ENCODE assay signal across 8 cellular contexts in genomic region chr5:143434261-143435206, GRCh38. TPM values are rescaled to one million over a fixed set of nuclear protein-coding genes. Genes with fewer than 3 reads are reported as not detected.
A peak's percentile ranks its signal among the peaks of the same experiment; 100 is the strongest.
DNase-seq lines count a peak whose midpoint lies in the region; ATAC-seq, FAIRE-seq and TF ChIP-seq lines count a peak whose summit lies in the region.

No MANE protein-coding gene starts in this region.

- no peaks in the 10 kb centered on the region for H3K4me1 ChIP-seq in prostate gland (replicated peaks)
- H3K4me1 ChIP-seq in BE2C, result no peaks in the 10 kb centered on the region

- DNase-seq in GM10266 (ENCODE audit: extremely low spot score) (peak; percentile 18), germinal center (ENCODE audit: low spot score) (peak; percentile 53), prostate gland (ENCODE audit: low spot score) (no peak), D721Med (ENCODE audit: insufficient read length, low spot score) (no peak), BE2C (no peak)
- peak; percentile 47 to 57 for DNase-seq in activated CD4-positive, alpha-beta T cell treated with anti-CD3 and anti-CD28 coated beads for 4 hours

- 33% methylated on average over 7 of the region's 7 CpGs for WGBS in prostate gland

- H3K9me3 Mint-ChIP-seq in stimulated activated memory B cell treated with anti-CD40 and anti-IgM and Interleukin-4, amounts not matched to agents 10 μg/mL and 1 μg/mL and 100 μg/mL, for 72 hours, result no peaks in the 10 kb centered on the region

- TF ChIP-seq POLR2A in prostate gland (IDR thresholded peaks at IDR 0.05), result no peak

- ATAC-seq in HG03103 (IDR thresholded peaks at IDR 0.05; ENCODE audit: low read depth, unreplicated experiment), result peak; percentile 34
- ATAC-seq in stimulated activated memory B cell treated with anti-CD40 and anti-IgM and Interleukin-4, amounts not matched to agents 10 μg/mL and 1 μg/mL and 100 μg/mL, for 72 hours, result peak; percentile 79

- H3K27me3 ChIP-seq in prostate gland (replicated peaks; ENCODE audit: insufficient read depth) (no peaks in the 10 kb centered on the region), BE2C (peaks cover 41% of the 10 kb centered on the region)

- no peaks in the 10 kb centered on the region for H3K36me3 Mint-ChIP-seq in stimulated activated memory B cell treated with anti-CD40 and anti-IgM and Interleukin-4, amounts not matched to agents 10 μg/mL and 1 μg/mL and 100 μg/mL, for 72 hours

- H3K36me3 ChIP-seq in prostate gland, result no peaks in the 10 kb centered on the region
- no peaks in the 10 kb centered on the region for H3K36me3 ChIP-seq in BE2C

- peaks cover 51% of the 10 kb centered on the region for H3K4me1 Mint-ChIP-seq in stimulated activated memory B cell treated with anti-CD40 and anti-IgM and Interleukin-4, amounts not matched to agents 10 μg/mL and 1 μg/mL and 100 μg/mL, for 72 hours

- intact Hi-C loops in prostate gland (cut with DNase I), result no loop called here

- no peak overlapping the region for H3K4me3 ChIP-seq in prostate gland
- H3K4me3 ChIP-seq in BE2C (ENCODE audit: low read depth, low read length), result no peak overlapping the region

- FAIRE-seq in D721Med (lab: Jason Lieb, UNC), result no peak

- H3K9me3 ChIP-seq in prostate gland (no peaks in the 10 kb centered on the region), BE2C (no peaks in the 10 kb centered on the region)

- H3K27ac ChIP-seq in prostate gland, result no peak overlapping the region

- TF ChIP-seq CTCF in GM10266 (IDR thresholded peaks at IDR 0.05; ENCODE audit: control insufficient read depth, insufficient read depth, low read depth, missing control alignments) (no peak), prostate gland (IDR thresholded peaks at IDR 0.05) (no peak), D721Med (IDR thresholded peaks at IDR 0.05; ENCODE audit: insufficient read depth, missing control alignments) (no peak), BE2C (IDR thresholded peaks at IDR 0.05; ENCODE audit: low read depth, low read length) (no peak)

- peak overlapping the region; percentile 87 for H3K27ac Mint-ChIP-seq in stimulated activated memory B cell treated with anti-CD40 and anti-IgM and Interleukin-4, amounts not matched to agents 10 μg/mL and 1 μg/mL and 100 μg/mL, for 72 hours

- peak overlapping the region; percentile 82 for H3K4me3 Mint-ChIP-seq in stimulated activated memory B cell treated with anti-CD40 and anti-IgM and Interleukin-4, amounts not matched to agents 10 μg/mL and 1 μg/mL and 100 μg/mL, for 72 hours

- no peaks in the 10 kb centered on the region for H3K27me3 Mint-ChIP-seq in stimulated activated memory B cell treated with anti-CD40 and anti-IgM and Interleukin-4, amounts not matched to agents 10 μg/mL and 1 μg/mL and 100 μg/mL, for 72 hours

RNA-seq across cellular contexts. Expression of gene NR3C1, which starts 31.0 kb away (rescaled TPM):
- total RNA-seq in prostate gland, result 10 to 100 TPM; 42.4 to 55.5 TPM
- polyA plus RNA-seq in BE2C (2012; ENCODE audit: insufficient read depth, insufficient read length, low read depth), result 0.39 TPM

Comparison
In these comparisons a context has a peak if more than half of its experiments do, and no peak if none do; other contexts are left out.
1. DNase-seq: peak in GM10266 (single experiment), activated CD4-positive, alpha-beta T cell treated with anti-CD3 and anti-CD28 coated beads for 4 hours (2 of 2) and germinal center (single experiment); none in prostate gland (single experiment), D721Med (single experiment) and BE2C (single experiment).